Comparison of ENCODE assay signal across 12 cellular contexts in genomic region chr12:124481772-124482566, GRCh38.
A peak's percentile ranks its signal among the peaks of the same experiment; 100 is the strongest.
DNase-seq lines count a peak whose midpoint lies in the region; ATAC-seq and TF ChIP-seq lines count a peak whose summit lies in the region.
"Had no signal": no experiment of that assay in that cellular context is flagged by ENCODE, and none has a peak within 500 bp of the region (broad histone marks: within the 10 kb centered on the region; RNA-seq: fewer than 3 reads in every experiment).

No MANE protein-coding gene starts in this region.

- H3K27me3 Mint-ChIP-seq in CD8-positive, alpha-beta memory T cell, result no peaks in the 10 kb centered on the region
- H3K27me3 Mint-ChIP-seq: naive B cell had no signal

- no peaks in the 10 kb centered on the region for H3K36me3 ChIP-seq in CD8-positive, alpha-beta memory T cell (ENCODE audit: insufficient read depth, low read length)
- H3K36me3 ChIP-seq in gastrocnemius medialis, result peaks cover 0 to 18% of the 10 kb centered on the region in 2 donors
- peaks cover 43 to 56% of the 10 kb centered on the region in 2 donors for H3K36me3 ChIP-seq in ascending aorta

- no peak overlapping the region for H3K4me3 Mint-ChIP-seq in CD8-positive, alpha-beta memory T cell

- ATAC-seq in GM19023 (IDR thresholded peaks at IDR 0.05; ENCODE audit: unreplicated experiment) (peak; percentile 34), HG03108 (IDR thresholded peaks at IDR 0.05; ENCODE audit: unreplicated experiment) (peak; percentile 49), right cardiac atrium (no peak), HG02642 (IDR thresholded peaks at IDR 0.05; ENCODE audit: poor library complexity, unreplicated experiment) (no peak), gastrocnemius medialis (no peak)
- ATAC-seq: SK-N-SH treated with all-trans-retinoic acid at 6 μM for 48 hours had no signal

- TF ChIP-seq CTCF in gastrocnemius medialis (IDR thresholded peaks at IDR 0.05 in 4 of 5, conservative IDR thresholded peaks at IDR 0.05 in 1 of 5) (no peak), ascending aorta (IDR thresholded peaks at IDR 0.05) (no peak)

- POLR2A ChIA-PET in CD8-positive, alpha-beta memory T cell (lab: Charles Lee), result no interaction called here

- DNase-seq in CD8-positive, alpha-beta memory T cell, result no peak
- DNase-seq in right cardiac atrium (peak; percentile 11 to 45 (median 39)), gastrocnemius medialis (no peak), ascending aorta (ENCODE audit: low spot score in 2 of 2) (no peak), OCI-M2 (lab: John Stamatoyannopoulos, UW; ENCODE audit: unreplicated experiment) (no peak)
- DNase-seq: central memory CD4-positive, alpha-beta T cell; MV-4-11; naive B cell had no signal

- no peaks in the 10 kb centered on the region for H3K27me3 ChIP-seq in CD8-positive, alpha-beta memory T cell (ENCODE audit: insufficient read depth, low read length, poor library complexity, severe bottlenecking)
- H3K27me3 ChIP-seq in right cardiac atrium (ENCODE audit: control insufficient read depth, insufficient read depth), result no peaks in the 10 kb centered on the region
- H3K27me3 ChIP-seq in gastrocnemius medialis, result no peaks in the 10 kb centered on the region
- H3K27me3 ChIP-seq in ascending aorta, result no peaks in the 10 kb centered on the region

- H3K9me3 Mint-ChIP-seq in CD8-positive, alpha-beta memory T cell, result no peaks in the 10 kb centered on the region

- no peaks in the 10 kb centered on the region for H3K9me3 ChIP-seq in CD8-positive, alpha-beta memory T cell (ENCODE audit: low read length)
- H3K9me3 ChIP-seq in right cardiac atrium (ENCODE audit: control insufficient read depth, low read length) (no peaks in the 10 kb centered on the region), gastrocnemius medialis (no peaks in the 10 kb centered on the region), ascending aorta (no peaks in the 10 kb centered on the region)

- CTCF ChIA-PET in CD8-positive, alpha-beta memory T cell (lab: Charles Lee), result interaction anchor here (2.1 kb wide), 1 partner anchor 16 kb away, joined by 5 read pairs; no protein-coding TSS in a partner anchor

- no peak overlapping the region for H3K4me3 ChIP-seq in CD8-positive, alpha-beta memory T cell (ENCODE audit: low read length)
- no peak overlapping the region for H3K4me3 ChIP-seq in right cardiac atrium (ENCODE audit: low read length)
- no peak overlapping the region for H3K4me3 ChIP-seq in gastrocnemius medialis
- H3K4me3 ChIP-seq in ascending aorta, result no peak overlapping the region

- H3K27ac Mint-ChIP-seq in CD8-positive, alpha-beta memory T cell, result peak overlapping the region in 5 of 8 donors; percentile 39 to 87 (median 77)

- no peak overlapping the region for H3K27ac ChIP-seq in CD8-positive, alpha-beta memory T cell (ENCODE audit: low read depth, low read length)
- H3K27ac ChIP-seq in right cardiac atrium (ENCODE audit: low read length) (no peak overlapping the region), gastrocnemius medialis (no peak overlapping the region), ascending aorta (no peak overlapping the region)

- peaks cover 7% of the 10 kb centered on the region for H3K4me1 ChIP-seq in CD8-positive, alpha-beta memory T cell (ENCODE audit: insufficient read depth, low read length)
- H3K4me1 ChIP-seq in right cardiac atrium (ENCODE audit: control insufficient read depth, insufficient read depth, low read length) (peaks cover 9% of the 10 kb centered on the region), gastrocnemius medialis (peaks cover 12 to 21% of the 10 kb centered on the region in 2 donors), ascending aorta (peaks cover 5 to 13% of the 10 kb centered on the region in 2 donors)

- in situ Hi-C loops in gastrocnemius medialis (cut with MboI; ENCODE audit: low sequenced_read_pairs in 4 of 4), result no loop called here

- WGBS in right cardiac atrium, result 87% methylated on average over 19 of the region's 19 CpGs

- intact Hi-C loops in right cardiac atrium (cut with DNase I) (no loop called here), gastrocnemius medialis (cut with DNase I; ENCODE audit: low total_unique reads) (no loop called here), ascending aorta (cut with DNase I) (no loop called here)

- peaks cover 20 to 57% (median 32%) of the 10 kb centered on the region in 3 donors for H3K4me1 Mint-ChIP-seq in CD8-positive, alpha-beta memory T cell

- peaks cover 4 to 61% (median 14%) of the 10 kb centered on the region in 3 donors for H3K36me3 Mint-ChIP-seq in CD8-positive, alpha-beta memory T cell

- no peak for TF ChIP-seq POLR2A in gastrocnemius medialis (IDR thresholded peaks at IDR 0.05)

Comparison
In these comparisons a context has a peak if more than half of its experiments do, and no peak if none do; other contexts are left out.
1. DNase-seq: peak in right cardiac atrium (3 of 3); none in CD8-positive, alpha-beta memory T cell (0 of 5), gastrocnemius medialis (0 of 2), ascending aorta (0 of 2) and OCI-M2 (single experiment).
2. ATAC-seq: peak in GM19023 (single experiment) and HG03108 (single experiment); none in right cardiac atrium (0 of 2), HG02642 (single experiment) and gastrocnemius medialis (0 of 2).